Comparison of ENCODE assay signal across 13 cellular contexts in the genomic region with DNA sequence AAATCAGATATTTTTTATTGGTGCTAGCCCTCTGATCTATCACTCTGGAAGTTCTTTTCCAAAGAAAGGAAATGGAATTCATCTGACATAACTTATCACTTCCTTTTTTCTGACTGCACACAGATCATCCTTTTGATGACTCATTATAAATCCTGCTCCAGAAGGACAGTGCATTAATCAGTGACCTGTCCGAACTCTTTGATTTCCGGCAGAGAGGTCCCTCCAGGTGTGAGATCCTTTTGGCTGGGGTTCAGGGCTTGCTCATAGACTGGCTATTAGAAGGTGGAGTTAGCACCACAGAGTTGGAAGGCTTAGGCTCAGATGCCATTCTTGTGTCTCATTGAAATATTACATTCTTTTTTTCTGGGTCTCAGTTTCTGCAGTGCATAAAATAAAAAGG.
DNase-seq lines count a peak whose midpoint lies in the region; ATAC-seq, FAIRE-seq and TF ChIP-seq lines count a peak whose summit lies in the region.
"Had no signal": no experiment of that assay in that cellular context is flagged by ENCODE, and none has a peak within 500 bp of the region (broad histone marks: within the 10 kb centered on the region; RNA-seq: fewer than 3 reads in every experiment).

No MANE protein-coding gene starts in this region.

- peak overlapping the region; percentile 76 for H3K27ac Mint-ChIP-seq in chondrocyte (ENCODE audit: unreplicated experiment)
- H3K27ac Mint-ChIP-seq: activated CD8-positive, alpha-beta T cell treated with anti-CD3 and anti-CD28 coated beads, Interleukin-2, amount 10 ng/mL, durations not matched to agents 7 days and 5 days; T-cell had no signal

- no peak overlapping the region for H2AFZ ChIP-seq in osteoblast (ENCODE audit: low read length)

- H3K4me3 Mint-ChIP-seq in chondrocyte (ENCODE audit: unreplicated experiment) = no peak overlapping the region
- H3K4me3 Mint-ChIP-seq: activated CD8-positive, alpha-beta T cell treated with anti-CD3 and anti-CD28 coated beads, Interleukin-2, amount 10 ng/mL, durations not matched to agents 7 days and 5 days; T-cell had no signal

- H3K36me3 Mint-ChIP-seq in chondrocyte (ENCODE audit: low read depth) = no peaks in the 10 kb centered on the region
- H3K36me3 Mint-ChIP-seq: T-cell had no signal

- no peaks in the 10 kb centered on the region for H3K9me3 Mint-ChIP-seq in chondrocyte (ENCODE audit: low read depth)
- H3K9me3 Mint-ChIP-seq: T-cell had no signal

- H3K4me1 ChIP-seq in osteoblast (ENCODE audit: insufficient read depth, low read length) = peaks cover 42% of the 10 kb centered on the region
- H3K4me1 ChIP-seq in aorta (ENCODE audit: control insufficient read depth in 1 of 2, insufficient read depth in 2 of 2, low read length in 2 of 2) = peaks cover 7 to 9% of the 10 kb centered on the region in 2 donors
- H3K4me1 ChIP-seq in HAP-1 = 0 out of 2 replicates have a peak, but pooled peaks cover 4% of the 10 kb centered on the region

- H3K4me2 ChIP-seq in osteoblast (ENCODE audit: insufficient read depth, low read length) = no peak overlapping the region

- DNase-seq in EH (ENCODE audit: low read depth) (peak; percentile 76), MV-4-11 (lab: John Stamatoyannopoulos, UW) (peak; percentile 13), chondrocyte (ENCODE audit: low spot score) (no peak), osteoblast (ENCODE audit: insufficient read length, low spot score, missing footprints) (no peak), aorta (no peak), DMS114 treated with DMSO at 0.1 percent for 48 hours (lab: John Stamatoyannopoulos, UW; ENCODE audit: unreplicated experiment) (no peak), D721Med (ENCODE audit: insufficient read length, low spot score) (no peak), HAP-1 (ENCODE audit: low spot score in 2 of 2) (no peak)
- DNase-seq: activated CD8-positive, alpha-beta T cell treated with anti-CD3 and anti-CD28 coated beads, Interleukin-2, amount 10 ng/mL, durations not matched to agents 7 days and 5 days; activated naive CD4-positive, alpha-beta T cell treated with anti-CD3 and anti-CD28 coated beads, Interleukin-2, amount 50 U/mL, for 16 hours; NCI-H748 treated with DMSO at 0.1 percent for 48 hours; spleen; T-cell had no signal

- H3K27ac ChIP-seq in osteoblast (ENCODE audit: low read depth, low read length) = peak overlapping the region; percentile 34
- no peak overlapping the region for H3K27ac ChIP-seq in aorta (ENCODE audit: low read depth in 1 of 2, low read length in 2 of 2)
- H3K27ac ChIP-seq: spleen had no signal

- no peaks in the 10 kb centered on the region for H3K27me3 Mint-ChIP-seq in chondrocyte (ENCODE audit: low read depth)
- H3K27me3 Mint-ChIP-seq: T-cell had no signal

- in situ Hi-C loops in HAP-1 (cut with MboI; ENCODE audit: low sequenced_read_pairs) = no loop called here

- no peaks in the 10 kb centered on the region for H4K20me1 ChIP-seq in osteoblast (ENCODE audit: insufficient read depth, low read length)

- H3K27me3 ChIP-seq in osteoblast (ENCODE audit: insufficient read depth, low read length) (no peaks in the 10 kb centered on the region), aorta (ENCODE audit: control insufficient read depth in 1 of 2, insufficient read depth in 2 of 2, low read length in 1 of 2) (no peaks in the 10 kb centered on the region), HAP-1 (ENCODE audit: low read depth) (no peaks in the 10 kb centered on the region)
- H3K27me3 ChIP-seq: spleen had no signal

- intact Hi-C loops in aorta (cut with DNase I) = loop anchor here in 1 of 2 donors (5.0 kb wide), 3 partner anchors 48 to 328 kb away; a partner anchor contains a TSS

- H3K4me3 ChIP-seq in osteoblast (ENCODE audit: insufficient read depth, low read length) (no peak overlapping the region), aorta (ENCODE audit: low read length in 2 of 2) (no peak overlapping the region), HAP-1 (no peak overlapping the region)
- H3K4me3 ChIP-seq: spleen had no signal

- no peaks in the 10 kb centered on the region for H3K79me2 ChIP-seq in osteoblast (ENCODE audit: insufficient read depth, low read length)

- H3K9me3 ChIP-seq in osteoblast (ENCODE audit: low read depth, low read length) = no peaks in the 10 kb centered on the region
- no peaks in the 10 kb centered on the region for H3K9me3 ChIP-seq in aorta (ENCODE audit: control insufficient read depth, low read length)
- no peaks in the 10 kb centered on the region for H3K9me3 ChIP-seq in HAP-1
- H3K9me3 ChIP-seq: spleen had no signal

- TF ChIP-seq CTCF in chondrocyte (IDR thresholded peaks at IDR 0.05) (no peak), osteoblast (IDR thresholded peaks at IDR 0.05; ENCODE audit: extremely low read depth, low read depth, low read length) (no peak), D721Med (IDR thresholded peaks at IDR 0.05; ENCODE audit: insufficient read depth, missing control alignments) (no peak)

- H3K4me1 Mint-ChIP-seq in chondrocyte (ENCODE audit: low read depth) = peaks cover 48% of the 10 kb centered on the region

- FAIRE-seq in D721Med (lab: Jason Lieb, UNC) = no peak

- ATAC-seq in aorta (ENCODE audit: low FRiP score) = no peak
- ATAC-seq: activated CD8-positive, alpha-beta T cell treated with anti-CD3 and anti-CD28 coated beads, Interleukin-2, amount 10 ng/mL, durations not matched to agents 7 days and 5 days; T-cell had no signal

- WGBS in aorta, 2 donors = 46 to 59% methylated on average over 2 of the region's 2 CpGs

- H3K36me3 ChIP-seq in osteoblast (ENCODE audit: insufficient read depth, low read length) = no peaks in the 10 kb centered on the region
- no peaks in the 10 kb centered on the region for H3K36me3 ChIP-seq in aorta (ENCODE audit: control insufficient read depth in 1 of 2, insufficient read depth in 2 of 2, low read length in 1 of 2)
- H3K36me3 ChIP-seq in HAP-1 (replicated peaks) = no peaks in the 10 kb centered on the region
- H3K36me3 ChIP-seq: spleen had no signal

Comparison
In these comparisons a context has a peak if more than half of its experiments do, and no peak if none do; other contexts are left out.
1. DNase-seq: peak in EH (single experiment) and MV-4-11 (single experiment); none in chondrocyte (single experiment), osteoblast (single experiment), aorta (0 of 2), DMS114 treated with DMSO at 0.1 percent for 48 hours (single experiment), D721Med (single experiment) and HAP-1 (0 of 2).